In genomic region chr1:53502641-53503432, GRCh38 we compare ENCODE assay signal across 1 cellular context.
TF ChIP-seq lines count a peak whose summit lies in the region.

No MANE protein-coding gene starts in this region.

TF ChIP-seq in HCT116, 20 proteins besides CTCF, POLR2A, EP300 and RAD21:
- no peak for TF ChIP-seq MAX (IDR thresholded peaks at IDR 0.05)
- no peak for TF ChIP-seq EZH2phosphoT487 (IDR thresholded peaks at IDR 0.05; ENCODE audit: borderline replicate concordance)
- TF ChIP-seq SP1 (IDR thresholded peaks at IDR 0.05; ENCODE audit: low read depth), result no peak
- TF ChIP-seq ATF3 (IDR thresholded peaks at IDR 0.05), result no peak
- no peak for TF ChIP-seq REST (IDR thresholded peaks at IDR 0.05; ENCODE audit: low read depth)
- TF ChIP-seq FOSL1 (IDR thresholded peaks at IDR 0.05; ENCODE audit: low read depth), result no peak
- TF ChIP-seq CBX3 (IDR thresholded peaks at IDR 0.05; ENCODE audit: low read depth), result no peak
